33 cellular contexts compared by ENCODE assay signal in genomic region chr6:31521835-31522234, GRCh38. TPM values are rescaled to one million over a fixed set of nuclear protein-coding genes. Genes with fewer than 3 reads are reported as not detected.
"Had no signal": no experiment of that assay in that cellular context is flagged by ENCODE, and none has a peak within 500 bp of the region (broad histone marks: within the 10 kb centered on the region; RNA-seq: fewer than 3 reads in every experiment).

No MANE protein-coding gene starts in this region.

- H3K4me1 ChIP-seq: lower lobe of right lung, pancreas, prostate gland, sigmoid colon, suprapubic skin, tibial nerve, vagina had no signal

- DNase-seq: hypothalamus; immature natural killer cell; kidney; left colon; left lung; lower lobe of right lung; mammary epithelial cell; mesenchymal stem cell; naive thymus-derived CD8-positive, alpha-beta T cell; nucleus accumbens; pancreas; posterior cingulate gyrus; retina; right cardiac atrium; sigmoid colon; small intestine; spleen; stimulated activated CD4-positive, alpha-beta T cell treated with anti-CD3 and anti-CD28 coated beads, Interleukin-4, amount 100 ng/mL, for 24 hours; stimulated activated naive CD4-positive, alpha-beta T cell; upper lobe of left lung had no signal

- H3K36me3 ChIP-seq: left lung, lower lobe of right lung, pancreas, prostate gland, sigmoid colon, spleen, suprapubic skin, tibial nerve, upper lobe of left lung, vagina had no signal

- H3K27ac ChIP-seq: left lung, lower lobe of right lung, pancreas, prostate gland, sigmoid colon, spleen, suprapubic skin, tibial nerve, upper lobe of left lung, vagina had no signal

- ATAC-seq: left colon; left lung; lower lobe of right lung; naive thymus-derived CD8-positive, alpha-beta T cell; pancreas; right cardiac atrium; stimulated activated effector memory CD8-positive, alpha-beta T cell treated with anti-CD3 and anti-CD28 coated beads, Interleukin-12 subunit alpha, Interleukin-12 subunit beta, amount 100 ng/mL, for 72 hours had no signal

- FAIRE-seq: islet of Langerhans, kidney, pancreas, small intestine had no signal

- H3K9me3 ChIP-seq: left lung, lower lobe of right lung, pancreas, prostate gland, sigmoid colon, spleen, suprapubic skin, tibial nerve, upper lobe of left lung, vagina had no signal

- H3K4me3 ChIP-seq: left lung, lower lobe of right lung, pancreas, prostate gland, sigmoid colon, spleen, suprapubic skin, tibial nerve, upper lobe of left lung, vagina had no signal

- H3K27me3 ChIP-seq: left lung, pancreas, sigmoid colon, spleen, suprapubic skin, tibial nerve, upper lobe of left lung, vagina had no signal

RNA-seq across cellular contexts. Expression of gene MCCD1, which starts 6.9 kb away (rescaled TPM):
- total RNA-seq: left colon; left lung; lower lobe of right lung; mammary epithelial cell; mucosa of gallbladder; naive thymus-derived CD8-positive, alpha-beta T cell; neural crest cell; osteoblast; pancreas; prostate gland; right cardiac atrium; sigmoid colon; spleen; subcutaneous adipose tissue; suprapubic skin; tibial nerve; upper lobe of left lung; urinary bladder; vagina had no signal
- polyA plus RNA-seq: immature natural killer cell; liver; mammary epithelial cell; naive thymus-derived CD8-positive, alpha-beta T cell; pancreas; right cardiac atrium; sigmoid colon; small intestine; spleen; thymus; urinary bladder had no signal

RNA-seq across cellular contexts. Expression of gene ATP6V1G2, which starts 24.6 kb away (rescaled TPM):
- polyA plus RNA-seq: immature natural killer cell had no signal
